ENCODE assay signal across 9 cellular contexts in the genomic region with DNA sequence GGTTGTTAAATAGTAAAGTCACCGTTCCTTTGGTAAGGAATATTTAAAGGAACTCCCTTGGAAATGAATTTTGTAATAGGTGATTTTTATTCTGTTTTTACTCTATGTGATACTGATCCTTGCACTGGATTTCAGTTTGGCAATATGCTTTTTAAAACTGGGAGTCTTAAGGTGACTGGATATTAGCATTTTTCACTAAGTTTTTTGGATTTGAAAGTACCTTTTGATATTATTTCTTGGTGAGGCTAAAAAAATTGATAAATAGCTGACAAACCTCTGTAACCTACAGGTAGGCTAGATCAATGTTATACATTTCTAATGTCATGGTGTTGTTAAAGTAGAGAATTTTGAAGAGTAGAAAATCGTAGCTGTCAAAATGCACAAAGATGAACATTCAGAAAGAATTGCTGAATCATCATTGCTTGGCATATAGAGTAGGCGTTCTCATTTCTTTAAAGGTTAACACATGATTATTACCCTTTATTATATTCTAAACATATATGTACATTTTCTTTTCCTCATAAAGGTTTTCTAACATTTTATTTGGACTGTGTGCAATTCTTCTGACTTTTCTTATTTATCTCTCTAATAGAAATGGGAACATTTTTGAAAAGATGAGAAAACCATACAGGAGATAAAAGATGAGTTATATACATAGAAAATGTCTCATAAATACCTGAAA. TPM values are rescaled to one million over a fixed set of nuclear protein-coding genes. Genes with fewer than 3 reads are reported as not detected.
A peak's percentile ranks its signal among the peaks of the same experiment; 100 is the strongest.
DNase-seq lines count a peak whose midpoint lies in the region; ATAC-seq and TF ChIP-seq lines count a peak whose summit lies in the region.
"Had no signal": no experiment of that assay in that cellular context is flagged by ENCODE, and none has a peak within 500 bp of the region (broad histone marks: within the 10 kb centered on the region; RNA-seq: fewer than 3 reads in every experiment).

No MANE protein-coding gene starts in this region.

- peaks cover 18% of the 10 kb centered on the region; the same call in 1 of the 2 replicates for H3K4me1 ChIP-seq in iPS-20b (ENCODE audit: insufficient read depth, low read length)
- H3K4me1 ChIP-seq in thoracic aorta (ENCODE audit: control insufficient read depth in 1 of 2, low read depth in 2 of 2), result peaks cover 0 to 18% of the 10 kb centered on the region in 2 donors

- no peaks in the 10 kb centered on the region for H3K36me3 Mint-ChIP-seq in activated T-cell treated with anti-CD3 and anti-CD28 coated beads, Interleukin-2, amount 50 U/mL, for 4 hours (ENCODE audit: insufficient read depth)
- peaks cover 7% of the 10 kb centered on the region for H3K36me3 Mint-ChIP-seq in activated B cell treated with CpG ODN at 0.5 μM for 24 hours (ENCODE audit: low read depth)

- H3K9ac ChIP-seq in iPS-20b (ENCODE audit: low read depth, low read length), result peak overlapping the region; percentile 24; the same call in 1 of the 2 replicates

- H3K27ac ChIP-seq in iPS-20b (ENCODE audit: low read length) (no peak overlapping the region), thoracic aorta (peak overlapping the region; percentile 30 to 91)

- no peak for ATAC-seq in activated T-cell treated with anti-CD3 and anti-CD28 coated beads, Interleukin-2, amount 50 U/mL, for 4 hours
- ATAC-seq in activated B cell treated with CpG ODN at 0.5 μM for 24 hours (ENCODE audit: low read depth) (no peak), thoracic aorta (ENCODE audit: insufficient number of reproducible peaks, low FRiP score, low read depth) (no peak), HG02981 (IDR thresholded peaks at IDR 0.05; ENCODE audit: unreplicated experiment) (no peak), HG02885 (IDR thresholded peaks at IDR 0.05; ENCODE audit: poor library complexity, unreplicated experiment) (no peak)

- intact Hi-C loops in activated B cell treated with CpG ODN at 0.5 μM for 24 hours (cut with micrococcal nuclease), result loop anchor here (10.0 kb wide), 2 partner anchors 788 to 1928 kb away; a partner anchor contains a TSS

- peaks cover 44% of the 10 kb centered on the region for H3K4me1 Mint-ChIP-seq in activated T-cell treated with anti-CD3 and anti-CD28 coated beads, Interleukin-2, amount 50 U/mL, for 4 hours (ENCODE audit: low read depth)
- peaks cover 47% of the 10 kb centered on the region for H3K4me1 Mint-ChIP-seq in activated B cell treated with CpG ODN at 0.5 μM for 24 hours

- no peak for DNase-seq in activated T-cell treated with anti-CD3 and anti-CD28 coated beads, Interleukin-2, amount 50 U/mL, for 4 hours
- no peak for DNase-seq in activated T-cell treated with anti-CD3 and anti-CD28 coated beads for 4 hours
- DNase-seq in activated B cell treated with CpG ODN at 0.5 μM for 24 hours, result no peak
- no peak for DNase-seq in thoracic aorta (ENCODE audit: low spot score)
- DNase-seq in NCI-H2196 (lab: John Stamatoyannopoulos, UW; ENCODE audit: unreplicated experiment), result no peak
- DNase-seq: DMS153 had no signal

- H3K27me3 ChIP-seq in iPS-20b (ENCODE audit: insufficient read depth, low read length) (no peaks in the 10 kb centered on the region), thoracic aorta (replicated peaks; ENCODE audit: insufficient read depth) (no peaks in the 10 kb centered on the region)

- CTCF ChIA-PET in activated B cell treated with CpG ODN at 0.5 μM for 24 hours (lab: Charles Lee), result interaction anchor here (1.1 kb wide), 1 partner anchor 111 kb away, joined by 3 read pairs; no protein-coding TSS in a partner anchor

- peak overlapping the region; percentile 42 for H3K27ac Mint-ChIP-seq in activated B cell treated with CpG ODN at 0.5 μM for 24 hours

- POLR2A ChIA-PET in activated B cell treated with CpG ODN at 0.5 μM for 24 hours (lab: Charles Lee), result interaction anchor here (1.4 to 7.2 kb wide), 8 partner anchors 8 to 321 kb away, joined by 4 to 355 read pairs (median 8); a partner anchor contains a TSS

- H3K9me3 ChIP-seq in iPS-20b (ENCODE audit: insufficient read depth, low read depth, low read length), result no peaks in the 10 kb centered on the region
- H3K9me3 ChIP-seq in thoracic aorta, result no peaks in the 10 kb centered on the region

- peaks cover 2% of the 10 kb centered on the region for H3K27me3 Mint-ChIP-seq in activated T-cell treated with anti-CD3 and anti-CD28 coated beads, Interleukin-2, amount 50 U/mL, for 4 hours (ENCODE audit: low read depth)
- H3K27me3 Mint-ChIP-seq in activated B cell treated with CpG ODN at 0.5 μM for 24 hours, result peaks cover 2% of the 10 kb centered on the region

- H3K4me3 ChIP-seq in iPS-20b (ENCODE audit: low read length) (peak overlapping the region; percentile 69), thoracic aorta (peak overlapping the region; percentile 79)

- H3K4me3 Mint-ChIP-seq in activated T-cell treated with anti-CD3 and anti-CD28 coated beads, Interleukin-2, amount 50 U/mL, for 4 hours, result peak overlapping the region; percentile 26
- H3K4me3 Mint-ChIP-seq in activated B cell treated with CpG ODN at 0.5 μM for 24 hours, result peak overlapping the region; percentile 35

- TF ChIP-seq CTCF in activated B cell treated with CpG ODN at 0.5 μM for 24 hours (IDR thresholded peaks at IDR 0.05) (no peak), thoracic aorta (IDR thresholded peaks at IDR 0.05) (no peak)

- H3K36me3 ChIP-seq in iPS-20b (ENCODE audit: insufficient read depth, low read depth, low read length), result no peaks in the 10 kb centered on the region
- no peaks in the 10 kb centered on the region for H3K36me3 ChIP-seq in thoracic aorta

- H3K9me3 Mint-ChIP-seq in activated T-cell treated with anti-CD3 and anti-CD28 coated beads, Interleukin-2, amount 50 U/mL, for 4 hours, result no peaks in the 10 kb centered on the region
- H3K9me3 Mint-ChIP-seq in activated B cell treated with CpG ODN at 0.5 μM for 24 hours, result no peaks in the 10 kb centered on the region

RNA-seq across cellular contexts. Expression of a gene that starts 1.5 kb away (rescaled TPM):
- 1 to 10 TPM; 5.4 to 6.6 (median 5.5) TPM for total RNA-seq in activated T-cell treated with anti-CD3 and anti-CD28 coated beads, Interleukin-2, amount 50 U/mL, for 4 hours
- total RNA-seq in activated B cell treated with CpG ODN at 0.5 μM for 24 hours, result 9.9 and 11.9 TPM in 2 replicates
- 10 to 100 TPM; 41.0 to 59.8 TPM for total RNA-seq in thoracic aorta

RNA-seq across cellular contexts. Expression of a gene that starts 24.3 kb away (rescaled TPM):
- total RNA-seq in activated T-cell treated with anti-CD3 and anti-CD28 coated beads, Interleukin-2, amount 50 U/mL, for 4 hours, result 100 to 1,000 TPM; 262 to 285 (median 277) TPM
- 259 and 282 TPM in 2 replicates for total RNA-seq in activated B cell treated with CpG ODN at 0.5 μM for 24 hours
- total RNA-seq in thoracic aorta, result 100 to 1,000 TPM in 1 of 2 donors, 10 to 100 TPM in 1; 73.8 to 118 TPM

RNA-seq across cellular contexts. Expression of a gene that starts 42.6 kb away (rescaled TPM):
- under 1 TPM in 2 of 3 donors, not detected in 1; 0.11 to 0.35 TPM for total RNA-seq in activated T-cell treated with anti-CD3 and anti-CD28 coated beads, Interleukin-2, amount 50 U/mL, for 4 hours
- not detected in 2 replicates for total RNA-seq in activated B cell treated with CpG ODN at 0.5 μM for 24 hours
- 1 to 10 TPM; 1.6 to 3.2 TPM for total RNA-seq in thoracic aorta
